In the genomic region with DNA sequence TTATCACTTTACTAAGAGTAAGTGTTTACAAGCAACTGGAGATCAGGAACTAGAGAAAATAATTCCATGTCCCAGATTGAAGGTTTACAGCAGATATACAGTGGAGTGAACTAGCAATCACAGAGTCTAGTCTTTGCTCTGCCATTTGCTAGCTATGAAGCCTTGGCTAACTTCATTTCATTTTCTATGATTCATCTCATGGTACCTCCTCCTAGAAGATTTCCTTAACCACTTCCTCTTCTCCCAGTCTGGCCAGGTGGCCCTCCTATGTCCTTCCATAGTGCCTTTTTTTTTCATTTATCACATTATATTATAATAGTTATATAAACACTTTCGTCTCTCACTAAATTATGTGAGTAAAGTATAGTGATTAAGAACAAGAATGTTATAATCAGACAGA, we compare ENCODE assay signal across 27 cellular contexts. TPM values are rescaled to one million over a fixed set of nuclear protein-coding genes. Genes with fewer than 3 reads are reported as not detected.
A peak's percentile ranks its signal among the peaks of the same experiment; 100 is the strongest.
DNase-seq lines count a peak whose midpoint lies in the region; ATAC-seq and TF ChIP-seq lines count a peak whose summit lies in the region.
"Had no signal": no experiment of that assay in that cellular context is flagged by ENCODE, and none has a peak within 500 bp of the region (broad histone marks: within the 10 kb centered on the region; RNA-seq: fewer than 3 reads in every experiment).

No MANE protein-coding gene starts in this region.

- H3K79me2 ChIP-seq in MM.1S (ENCODE audit: low read length) = no peaks in the 10 kb centered on the region

- no peaks in the 10 kb centered on the region for H3K36me3 ChIP-seq in MM.1S (replicated peaks; ENCODE audit: insufficient read depth, low read length)
- H3K36me3 ChIP-seq: brain microvascular endothelial cell, right atrium auricular region had no signal

- H3K27me3 ChIP-seq in MM.1S (replicated peaks; ENCODE audit: insufficient read depth, low read length) = no peaks in the 10 kb centered on the region
- H3K27me3 ChIP-seq: brain microvascular endothelial cell, right atrium auricular region, testis had no signal

- no peaks in the 10 kb centered on the region for H3F3A ChIP-seq in MM.1S (ENCODE audit: insufficient read depth, low read length)

- H3K9ac ChIP-seq in MM.1S (ENCODE audit: low read length) = no peak overlapping the region

- DNase-seq in NCI-H2029 (lab: John Stamatoyannopoulos, UW) = peak; percentile 9
- no peak for DNase-seq in NCI-H2029 treated with DMSO at 0.1 percent for 48 hours (lab: John Stamatoyannopoulos, UW)
- no peak for DNase-seq in MM.1S
- peak; percentile 49 for DNase-seq in epithelial cell of esophagus (ENCODE audit: low read depth)
- DNase-seq in renal cortical epithelial cell (ENCODE audit: low read depth) = peak; percentile 42
- DNase-seq in NCI-H524 (lab: John Stamatoyannopoulos, UW) = no peak
- DNase-seq in SIG-M5 treated with dmso at 0.1 percent for 504 hours (lab: John Stamatoyannopoulos, UW; ENCODE audit: unreplicated experiment) = no peak
- DNase-seq: activated CD8-positive, alpha-beta memory T cell treated with anti-CD3 and anti-CD28 coated beads, Interleukin-2, amount 50 U/mL, for 48 hours; activated CD8-positive, alpha-beta T cell treated with anti-CD3 and anti-CD28 coated beads for 36 hours; activated naive CD4-positive, alpha-beta T cell treated with Interleukin-2 at 50 U/mL for 16 hours; brain microvascular endothelial cell; CD4-positive, CD25-positive, alpha-beta regulatory T cell; Kasumi-1; NCI-H1436 treated with DMSO at 0.1 percent for 48 hours; NCI-H2107; stimulated activated CD4-positive, alpha-beta T cell treated with anti-CD3 and anti-CD28 coated beads, Interleukin-1b, Interleukin-23, amount 100 ng/mL, for 48 hours; testis had no signal

- no peaks in the 10 kb centered on the region for H4K20me1 ChIP-seq in MM.1S (ENCODE audit: insufficient read depth, low read length)

- 0 out of 2 replicates have a peak overlapping the region, but pooled peaks have one; percentile 3 for H3K4me2 ChIP-seq in MM.1S (ENCODE audit: low read depth, low read length)

- no peak overlapping the region for H2AFZ ChIP-seq in MM.1S (ENCODE audit: low read length)

- H3K4me3 ChIP-seq in MM.1S (ENCODE audit: low read length) (no peak overlapping the region), epithelial cell of esophagus (ENCODE audit: low read length) (no peak overlapping the region)
- H3K4me3 ChIP-seq: right atrium auricular region, testis had no signal

- no peaks in the 10 kb centered on the region for H3K9me3 ChIP-seq in MM.1S (replicated peaks; ENCODE audit: insufficient read depth, low read length)
- H3K9me3 ChIP-seq: right atrium auricular region, testis had no signal

- peaks cover 33% of the 10 kb centered on the region for H3K4me1 ChIP-seq in MM.1S (ENCODE audit: low read length)
- H3K4me1 ChIP-seq: right atrium auricular region, testis had no signal

- no peak for TF ChIP-seq CTCF in MM.1S (IDR thresholded peaks at IDR 0.05; ENCODE audit: low read length)
- no peak for TF ChIP-seq CTCF in epithelial cell of esophagus (IDR thresholded peaks at IDR 0.05; ENCODE audit: insufficient read depth, low read depth, low read length, missing control alignments)

- H3K9me2 ChIP-seq in MM.1S (replicated peaks; ENCODE audit: insufficient read depth, low read length) = no peaks in the 10 kb centered on the region

- ATAC-seq in GM19452 (IDR thresholded peaks at IDR 0.05; ENCODE audit: unreplicated experiment) = no peak
- ATAC-seq: activated CD8-positive, alpha-beta T cell treated with anti-CD3 and anti-CD28 coated beads for 36 hours; HCT116 had no signal

- H3K27ac ChIP-seq in MM.1S (ENCODE audit: low read length) = no peak overlapping the region
- H3K27ac ChIP-seq: 22Rv1, brain microvascular endothelial cell, right atrium auricular region, testis had no signal

RNA-seq across cellular contexts. Expression of a gene that starts 52.1 kb away (rescaled TPM):
- not detected in 2 replicates for total RNA-seq in renal cortical epithelial cell
- total RNA-seq: activated CD8-positive, alpha-beta T cell treated with anti-CD3 and anti-CD28 coated beads for 36 hours; activated T-helper 1 cell treated with anti-CD3 and anti-CD28 coated beads, Interleukin-12 subunit alpha, Interleukin-12 subunit beta, Interleukin-2, Interleukin-4 antibody, amounts not matched to agents 30 ng/mL and 10 ng/mL and 1 ng/mL, durations not matched to agents 14 hours and 24 hours and 36 hours; CD4-positive, CD25-positive, alpha-beta regulatory T cell; Daoy; glomerular endothelial cell; NCI-H460; OCI-LY7; T-helper 2 cell treated with Interferon-gamma antibody and Interleukin-4, amounts not matched to agents 100 ng/mL and 5 ng/mL, for 36 hours had no signal

Comparison
In these comparisons a context has a peak if more than half of its experiments do, and no peak if none do; other contexts are left out.
1. DNase-seq: peak in NCI-H2029 (single experiment), epithelial cell of esophagus (single experiment) and renal cortical epithelial cell (single experiment); none in NCI-H2029 treated with DMSO at 0.1 percent for 48 hours (single experiment), MM.1S (single experiment), NCI-H524 (0 of 2) and SIG-M5 treated with dmso at 0.1 percent for 504 hours (single experiment).